In genomic region chr9:74562611-74563010, GRCh38 we compare ENCODE assay signal across 27 cellular contexts.
DNase-seq lines count a peak whose midpoint lies in the region; ATAC-seq, FAIRE-seq and TF ChIP-seq lines count a peak whose summit lies in the region.
"Had no signal": no experiment of that assay in that cellular context is flagged by ENCODE, and none has a peak within 500 bp of the region (broad histone marks: within the 10 kb centered on the region; RNA-seq: fewer than 3 reads in every experiment).

No MANE protein-coding gene starts in this region.

- TF ChIP-seq RAD21 in A549 (conservative IDR thresholded peaks at IDR 0.05 in 1 of 2, IDR thresholded peaks at IDR 0.05 in 1 of 2), result no peak

- H3K4me2 ChIP-seq in A549 (no peak overlapping the region), BLaER1 (peak overlapping the region; percentile 7)

- no peaks in the 10 kb centered on the region for H3K4me1 ChIP-seq in A549
- H3K4me1 ChIP-seq in BLaER1, result peaks cover 69% of the 10 kb centered on the region

- no peak for TF ChIP-seq POLR2A in A549 (IDR thresholded peaks at IDR 0.05; ENCODE audit: low read length)

- TF ChIP-seq EP300 in A549 (IDR thresholded peaks at IDR 0.05), result no peak

- H3K4me1 Mint-ChIP-seq in natural killer cell, result no peaks in the 10 kb centered on the region
- H3K4me1 Mint-ChIP-seq: CD4-positive, CD25-positive, alpha-beta regulatory T cell; CD8-positive, alpha-beta memory T cell had no signal

- H3K9me3 ChIP-seq in A549 (no peaks in the 10 kb centered on the region), BLaER1 (no peaks in the 10 kb centered on the region)

- no peak overlapping the region for H3K27ac Mint-ChIP-seq in natural killer cell
- H3K27ac Mint-ChIP-seq: B cell; CD14-positive monocyte; CD4-positive, alpha-beta memory T cell; CD8-positive, alpha-beta memory T cell had no signal

- no peaks in the 10 kb centered on the region for H3K36me3 Mint-ChIP-seq in natural killer cell
- H3K36me3 Mint-ChIP-seq: CD14-positive monocyte; CD4-positive, alpha-beta memory T cell; CD4-positive, CD25-positive, alpha-beta regulatory T cell; CD8-positive, alpha-beta memory T cell had no signal

- H3K4me3 ChIP-seq in A549 (no peak overlapping the region), BLaER1 (no peak overlapping the region)
- H3K4me3 ChIP-seq: GM12878 had no signal

- POLR2A ChIA-PET in A549 (lab: Yijun Ruan, JAX), result no interaction called here

- CTCF ChIA-PET in A549 (lab: Yijun Ruan, JAX), result no interaction called here

- TF ChIP-seq CTCF in A549 (IDR thresholded peaks at IDR 0.05), result no peak
- no peak for TF ChIP-seq CTCF in natural killer cell (IDR thresholded peaks at IDR 0.05)

- peaks cover 40% of the 10 kb centered on the region; the same call in 1 of the 2 replicates for H4K20me1 ChIP-seq in BLaER1

- intact Hi-C loops in natural killer cell (cut with micrococcal nuclease), result no loop called here

- no peak overlapping the region for H3K27ac ChIP-seq in A549
- no peak overlapping the region for H3K27ac ChIP-seq in BLaER1

- peaks cover 0 to 2% of the 10 kb centered on the region in 2 donors for H3K9me3 Mint-ChIP-seq in natural killer cell
- H3K9me3 Mint-ChIP-seq: CD14-positive monocyte; CD4-positive, alpha-beta memory T cell; CD8-positive, alpha-beta memory T cell had no signal

- H3K27me3 ChIP-seq in BLaER1, result no peaks in the 10 kb centered on the region

- FAIRE-seq in A549 (lab: Jason Lieb, UNC), result no peak
- FAIRE-seq: A204.1, GM12878, GM12892, GM18507 had no signal

- H3K9ac ChIP-seq in BLaER1, result no peak overlapping the region

- no peak overlapping the region for H3K4me3 Mint-ChIP-seq in natural killer cell
- H3K4me3 Mint-ChIP-seq: B cell; CD14-positive monocyte; CD4-positive, alpha-beta memory T cell; CD4-positive, CD25-positive, alpha-beta regulatory T cell; CD8-positive, alpha-beta memory T cell had no signal

- DNase-seq in A549 (ENCODE audit: low read depth in 1 of 2, low spot score in 1 of 2), result no peak
- peak; percentile 47 for DNase-seq in amniotic epithelial cell (ENCODE audit: low read depth)
- peak; percentile 8 for DNase-seq in left kidney (ENCODE audit: low read depth, low spot score)
- no peak for DNase-seq in NCI-H524 (lab: John Stamatoyannopoulos, UW)
- no peak for DNase-seq in HUDEP-2 (lab: John Stamatoyannopoulos, UW; ENCODE audit: unreplicated experiment in 76 of 76)
- no peak for DNase-seq in natural killer cell
- DNase-seq: 8988T; AML-193; C1 segment of cervical spinal cord; CD4-positive, alpha-beta memory T cell; CD4-positive, CD25-positive, alpha-beta regulatory T cell; CD8-positive, alpha-beta memory T cell; COR-L47; DMS 273 treated with DMSO at 0.1 percent for 48 hours; DMS153; DMS53; DMS79; DND-41; EL; GDM1 had no signal

- H3K27me3 Mint-ChIP-seq in natural killer cell (ENCODE audit: low read depth in 2 of 2), result no peaks in the 10 kb centered on the region
- H3K27me3 Mint-ChIP-seq: CD4-positive, CD25-positive, alpha-beta regulatory T cell had no signal

- no peak for ATAC-seq in A549
- no peak for ATAC-seq in natural killer cell
- ATAC-seq: GM12878 had no signal

- peaks cover 38% of the 10 kb centered on the region for H3K36me3 ChIP-seq in BLaER1

TF ChIP-seq in A549, 52 proteins besides CTCF, POLR2A, EP300 and RAD21:
- TF ChIP-seq MAFK (IDR thresholded peaks at IDR 0.05; ENCODE audit: partially characterized antibody), result peak; percentile 64
- no peak for TF ChIP-seq MYC (IDR thresholded peaks at IDR 0.05; ENCODE audit: borderline replicate concordance, low read length)
- no peak for TF ChIP-seq PBX3 (IDR thresholded peaks at IDR 0.05)
- TF ChIP-seq CBX8 (IDR thresholded peaks at IDR 0.05), result no peak
- no peak for TF ChIP-seq HOXA7 (CRISPR knock-in tag; IDR thresholded peaks at IDR 0.05)

Comparison
In these comparisons a context has a peak if more than half of its experiments do, and no peak if none do; other contexts are left out.
1. DNase-seq: peak in amniotic epithelial cell (single experiment) and left kidney (single experiment); none in A549 (0 of 2), NCI-H524 (0 of 2), HUDEP-2 (0 of 76) and natural killer cell (single experiment).